9 cellular contexts compared by ENCODE assay signal in the genomic region with DNA sequence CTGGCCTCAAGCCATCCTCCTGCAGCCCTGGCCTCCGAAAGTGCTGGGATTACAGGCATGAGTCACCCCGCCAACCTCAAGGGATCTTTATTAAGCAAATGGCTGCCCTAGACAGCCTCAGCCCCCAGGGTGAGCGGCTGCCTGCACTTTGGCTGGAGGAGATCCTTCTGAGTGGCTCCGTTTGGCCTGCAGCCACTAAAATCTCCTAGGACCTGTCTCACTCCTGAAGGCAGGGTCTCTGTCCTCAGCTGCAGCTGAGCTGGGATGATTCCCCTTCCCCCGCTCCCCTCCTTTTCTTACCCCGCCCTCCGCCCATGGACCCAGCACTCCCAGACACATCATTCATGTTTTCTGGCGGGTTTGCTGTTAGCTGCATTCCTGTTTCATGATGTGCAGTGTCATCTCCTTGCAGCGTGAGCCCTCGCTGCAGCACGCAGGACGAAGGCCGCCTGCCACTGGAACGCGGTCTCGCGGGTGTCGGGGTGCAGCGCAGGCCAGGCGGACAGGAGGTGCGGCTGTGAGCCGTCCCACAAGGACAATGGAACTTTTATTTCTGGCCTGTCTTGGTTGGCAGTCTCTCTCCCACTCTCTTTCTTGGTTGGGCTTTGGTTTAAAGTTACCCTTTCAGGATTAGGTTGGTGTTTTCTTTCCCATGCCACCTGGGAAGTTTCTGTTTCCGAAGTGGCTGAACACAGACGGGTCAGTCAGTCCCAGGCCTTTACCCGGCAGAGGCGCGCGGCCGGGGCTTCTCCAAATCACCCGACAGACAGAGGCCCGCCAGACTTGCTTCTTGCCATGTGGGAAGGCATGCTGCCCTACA.
DNase-seq lines count a peak whose midpoint lies in the region; ATAC-seq and TF ChIP-seq lines count a peak whose summit lies in the region.
"Had no signal": no experiment of that assay in that cellular context is flagged by ENCODE, and none has a peak within 500 bp of the region (broad histone marks: within the 10 kb centered on the region; RNA-seq: fewer than 3 reads in every experiment).

No MANE protein-coding gene starts in this region.

- TF ChIP-seq POLR2A in NB4 (IDR thresholded peaks at IDR 0.05; ENCODE audit: extremely low read depth, insufficient read length) = no peak

- no peaks in the 10 kb centered on the region for H4K20me1 ChIP-seq in BLaER1

- H3K36me3 Mint-ChIP-seq in nephron (ENCODE audit: low read depth) = no peaks in the 10 kb centered on the region

- peak overlapping the region; percentile 15 to 56 (median 54) for H3K27ac Mint-ChIP-seq in nephron

- peak overlapping the region in 2 of 3 experiments; percentile 24 to 33 for H3K4me3 Mint-ChIP-seq in nephron

- peaks cover 19% of the 10 kb centered on the region for H3K4me1 Mint-ChIP-seq in nephron

- H3K4me2 ChIP-seq in BLaER1 = peak overlapping the region; percentile 52; the same call in 1 of the 2 replicates

- H3K36me3 ChIP-seq in BLaER1 = no peaks in the 10 kb centered on the region
- H3K36me3 ChIP-seq: neutrophil had no signal

- H3K4me3 ChIP-seq in BLaER1 (no peak overlapping the region), NB4 (ENCODE audit: low read depth, low read length) (no peak overlapping the region)

- DNase-seq in NB4 (ENCODE audit: low read depth) = peak; percentile 51
- DNase-seq in epithelial cell of prostate (ENCODE audit: low read depth, low spot score) = no peak
- DNase-seq in NCI-H2107 (lab: John Stamatoyannopoulos, UW) = no peak
- DNase-seq in NCI-H2081 (lab: John Stamatoyannopoulos, UW) = no peak

- H3K9me3 Mint-ChIP-seq in nephron = no peaks in the 10 kb centered on the region

- H3K27ac ChIP-seq in BLaER1 (no peak overlapping the region), epithelial cell of prostate (peak overlapping the region; percentile 72)
- H3K27ac ChIP-seq: neutrophil had no signal

- ATAC-seq in GM19328 (IDR thresholded peaks at IDR 0.05; ENCODE audit: unreplicated experiment) (no peak), GM19035 (IDR thresholded peaks at IDR 0.05; ENCODE audit: unreplicated experiment) (no peak)

- no peaks in the 10 kb centered on the region for H3K9me3 ChIP-seq in BLaER1
- H3K9me3 ChIP-seq: neutrophil had no signal

- no peaks in the 10 kb centered on the region for H3K27me3 ChIP-seq in BLaER1

- H3K4me1 ChIP-seq in BLaER1 = peaks cover 26% of the 10 kb centered on the region

- no peak for TF ChIP-seq CTCF in NB4 (IDR thresholded peaks at IDR 0.05; ENCODE audit: low read depth, low read length)
- no peak for TF ChIP-seq CTCF in nephron (IDR thresholded peaks at IDR 0.05; ENCODE audit: unreplicated experiment in 3 of 3)

- no peak overlapping the region for H3K9ac ChIP-seq in BLaER1

- peaks cover 77% of the 10 kb centered on the region for H3K27me3 Mint-ChIP-seq in nephron (ENCODE audit: low read depth)
